Comparison of ENCODE assay signal across 10 cellular contexts in genomic region chr1:41936107-41936506, GRCh38.
DNase-seq lines count a peak whose midpoint lies in the region; ATAC-seq lines count a peak whose summit lies in the region.
"Had no signal": no experiment of that assay in that cellular context is flagged by ENCODE, and none has a peak within 500 bp of the region (broad histone marks: within the 10 kb centered on the region; RNA-seq: fewer than 3 reads in every experiment).

No MANE protein-coding gene starts in this region.

- peak; percentile 61 for DNase-seq in activated CD8-positive, alpha-beta memory T cell treated with anti-CD3 and anti-CD28 coated beads for 24 hours
- DNase-seq in activated CD8-positive, alpha-beta memory T cell treated with anti-CD3 and anti-CD28 coated beads, Interleukin-2, amount 50 U/mL, for 4 hours, result no peak
- peak; percentile 88 for DNase-seq in NCI-H146 treated with DMSO at 0.1 percent for 48 hours (lab: John Stamatoyannopoulos, UW; ENCODE audit: unreplicated experiment)
- DNase-seq in SHP77 treated with DMSO at 0.1 percent for 48 hours (lab: John Stamatoyannopoulos, UW), result peak; percentile 40
- peak; percentile 16 for DNase-seq in kidney glomerular epithelial cell (lab: John Stamatoyannopoulos, UW)
- no peak for DNase-seq in hypothalamus (lab: John Stamatoyannopoulos, UW)
- no peak for DNase-seq in AG08396 (ENCODE audit: low spot score)
- DNase-seq: gastrocnemius medialis; stimulated activated naive CD4-positive, alpha-beta T cell treated with Interleukin-2 at 50 U/mL for 16 hours had no signal

- no peak for ATAC-seq in GM19035 (IDR thresholded peaks at IDR 0.05; ENCODE audit: unreplicated experiment)
- ATAC-seq: gastrocnemius medialis had no signal

Comparison
In these comparisons a context has a peak if more than half of its experiments do, and no peak if none do; other contexts are left out.
1. DNase-seq: peak in activated CD8-positive, alpha-beta memory T cell treated with anti-CD3 and anti-CD28 coated beads for 24 hours (single experiment), NCI-H146 treated with DMSO at 0.1 percent for 48 hours (single experiment), SHP77 treated with DMSO at 0.1 percent for 48 hours (single experiment) and kidney glomerular epithelial cell (single experiment); none in activated CD8-positive, alpha-beta memory T cell treated with anti-CD3 and anti-CD28 coated beads, Interleukin-2, amount 50 U/mL, for 4 hours (single experiment), hypothalamus (0 of 51) and AG08396 (single experiment).